In the genomic region with DNA sequence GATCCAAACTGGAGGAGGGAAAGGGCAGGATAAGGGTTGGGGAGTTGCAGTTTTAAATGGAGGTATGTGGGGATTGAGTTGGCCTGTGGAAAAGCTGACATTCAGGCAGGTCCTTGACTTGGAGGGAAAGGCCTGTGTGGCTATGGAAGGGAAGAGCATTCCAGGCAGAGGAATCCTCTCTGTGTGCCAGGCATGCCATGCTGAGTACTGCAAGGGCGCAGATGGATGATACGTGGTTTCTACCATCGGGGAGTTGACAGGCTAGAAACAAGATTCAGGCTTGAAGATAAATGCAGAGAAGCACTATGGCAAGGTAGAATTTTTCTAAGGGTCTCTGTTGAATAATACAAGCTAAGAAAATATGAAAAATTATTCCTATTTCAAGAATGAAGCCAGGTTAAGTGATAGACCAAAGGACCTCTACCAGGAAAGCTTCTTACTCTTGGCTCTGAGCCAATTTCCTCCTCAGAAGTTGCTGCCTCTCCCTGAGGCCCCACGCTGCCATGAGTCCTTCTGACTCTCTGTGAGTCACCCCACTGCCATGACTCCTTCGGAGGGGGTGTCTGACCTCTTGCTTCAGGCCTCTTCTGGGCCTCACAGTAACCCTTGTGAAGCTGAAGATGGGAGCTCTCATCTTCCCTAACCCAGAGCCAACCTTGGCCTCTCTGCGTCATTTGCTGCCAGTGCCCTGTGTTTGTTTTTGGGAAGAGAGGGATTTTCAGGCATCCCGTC, we compare ENCODE assay signal across 10 cellular contexts.
A peak's percentile ranks its signal among the peaks of the same experiment; 100 is the strongest.
DNase-seq lines count a peak whose midpoint lies in the region; ATAC-seq and TF ChIP-seq lines count a peak whose summit lies in the region.
"Had no signal": no experiment of that assay in that cellular context is flagged by ENCODE, and none has a peak within 500 bp of the region (broad histone marks: within the 10 kb centered on the region; RNA-seq: fewer than 3 reads in every experiment).

No MANE protein-coding gene starts in this region.

- no peak overlapping the region for H3K4me3 Mint-ChIP-seq in activated T-helper 17 cell treated with anti-CD3 and anti-CD28 coated beads, Interleukin-2, amount 50 U/mL, for 72 hours
- no peak overlapping the region for H3K4me3 Mint-ChIP-seq in activated CD8-positive, alpha-beta T cell treated with anti-CD3 and anti-CD28 coated beads, Interleukin-2, amount 10 ng/mL, durations not matched to agents 7 days and 5 days

- TF ChIP-seq POLR2A in esophagus muscularis mucosa (IDR thresholded peaks at IDR 0.05; ENCODE audit: low read depth), result no peak
- no peak for TF ChIP-seq POLR2A in vagina (IDR thresholded peaks at IDR 0.05)

- no peak for TF ChIP-seq CTCF in AG10803 (conservative IDR thresholded peaks at IDR 0.05; ENCODE audit: low read length)
- no peak for TF ChIP-seq CTCF in HEK293 (tag by site-specific recombination; IDR thresholded peaks at IDR 0.05)
- no peak for TF ChIP-seq CTCF in esophagus muscularis mucosa (IDR thresholded peaks at IDR 0.05)
- no peak for TF ChIP-seq CTCF in tibial artery (IDR thresholded peaks at IDR 0.05)
- TF ChIP-seq CTCF in vagina (IDR thresholded peaks at IDR 0.05), result no peak

- H3K36me3 Mint-ChIP-seq in activated T-helper 17 cell treated with anti-CD3 and anti-CD28 coated beads, Interleukin-2, amount 50 U/mL, for 72 hours (ENCODE audit: low read depth), result peaks cover 32% of the 10 kb centered on the region
- H3K36me3 Mint-ChIP-seq in activated CD8-positive, alpha-beta T cell treated with anti-CD3 and anti-CD28 coated beads, Interleukin-2, amount 10 ng/mL, durations not matched to agents 7 days and 5 days (ENCODE audit: low read depth), result peaks cover 8% of the 10 kb centered on the region

- TF ChIP-seq EP300 in esophagus muscularis mucosa (IDR thresholded peaks at IDR 0.05), result no peak

- no peaks in the 10 kb centered on the region for H3K9me3 Mint-ChIP-seq in activated T-helper 17 cell treated with anti-CD3 and anti-CD28 coated beads, Interleukin-2, amount 50 U/mL, for 72 hours
- H3K9me3 Mint-ChIP-seq in activated CD8-positive, alpha-beta T cell treated with anti-CD3 and anti-CD28 coated beads, Interleukin-2, amount 10 ng/mL, durations not matched to agents 7 days and 5 days (ENCODE audit: insufficient read depth), result no peaks in the 10 kb centered on the region

- POLR2A ChIA-PET in HEK293 (lab: Yijun Ruan, JAX), result interaction anchor here (0.6 kb wide), 1 partner anchor 11 kb away, joined by 6 read pairs; no protein-coding TSS in a partner anchor
- POLR2A ChIA-PET in activated CD8-positive, alpha-beta T cell treated with anti-CD3 and anti-CD28 coated beads, Interleukin-2, amount 10 ng/mL, durations not matched to agents 7 days and 5 days (lab: Charles Lee), result no interaction called here

- H3K36me3 ChIP-seq in HEK293 (ENCODE audit: control insufficient read depth in 2 of 2, insufficient read depth in 1 of 2, low read length in 2 of 2) (no peaks in the 10 kb centered on the region), esophagus muscularis mucosa (peaks cover 0 to 21% (median 4%) of the 10 kb centered on the region in 4 donors), tibial artery (no peaks in the 10 kb centered on the region), vagina (no peaks in the 10 kb centered on the region)

- H3K27ac ChIP-seq in HEK293 (ENCODE audit: extremely low read depth, low read depth, low read length), result no peak overlapping the region
- H3K27ac ChIP-seq in esophagus muscularis mucosa (replicated peaks in 1 of 4), result no peak overlapping the region
- no peak overlapping the region for H3K27ac ChIP-seq in tibial artery
- no peak overlapping the region for H3K27ac ChIP-seq in vagina

- peaks cover 5% of the 10 kb centered on the region for H3K4me1 ChIP-seq in HEK293 (ENCODE audit: control insufficient read depth, insufficient read depth, low read length)
- no peaks in the 10 kb centered on the region for H3K4me1 ChIP-seq in esophagus muscularis mucosa
- no peaks in the 10 kb centered on the region for H3K4me1 ChIP-seq in tibial artery
- H3K4me1 ChIP-seq in vagina, result peaks cover 8% of the 10 kb centered on the region

- H3K9me3 ChIP-seq in HEK293 (ENCODE audit: control insufficient read depth, insufficient read depth, low read depth, low read length), result no peaks in the 10 kb centered on the region
- no peaks in the 10 kb centered on the region for H3K9me3 ChIP-seq in esophagus muscularis mucosa
- H3K9me3 ChIP-seq in tibial artery, result no peaks in the 10 kb centered on the region
- no peaks in the 10 kb centered on the region for H3K9me3 ChIP-seq in vagina

- peak; percentile 82 for DNase-seq in AG10803 (ENCODE audit: low read depth)
- DNase-seq in hepatic stellate cell (ENCODE audit: low spot score), result peak; percentile 62
- no peak for DNase-seq in esophagus muscularis mucosa (ENCODE audit: extremely low spot score)
- DNase-seq in tibial artery, result no peak
- DNase-seq in activated CD8-positive, alpha-beta T cell treated with anti-CD3 and anti-CD28 coated beads, Interleukin-2, amount 10 ng/mL, durations not matched to agents 7 days and 5 days, result no peak
- no peak for DNase-seq in vagina (ENCODE audit: extremely low spot score in 2 of 2)
- DNase-seq: activated CD4-positive, alpha-beta T cell treated with anti-CD3 and anti-CD28 coated beads, Interleukin-2, amount 50 U/mL, for 1 hour had no signal

- CTCF ChIA-PET in HEK293 (lab: Yijun Ruan, JAX), result interaction anchor here (0.9 to 1.0 kb wide), 2 partner anchors 17 to 40 kb away, joined by 3 read pairs; no protein-coding TSS in a partner anchor
- CTCF ChIA-PET in activated CD8-positive, alpha-beta T cell treated with anti-CD3 and anti-CD28 coated beads, Interleukin-2, amount 10 ng/mL, durations not matched to agents 7 days and 5 days (lab: Charles Lee), result interaction anchor here (0.6 to 1.8 kb wide), 3 partner anchors 10 to 23 kb away, joined by 3 to 5 read pairs (median 3); no protein-coding TSS in a partner anchor

- H3K27ac Mint-ChIP-seq in activated T-helper 17 cell treated with anti-CD3 and anti-CD28 coated beads, Interleukin-2, amount 50 U/mL, for 72 hours, result peak overlapping the region; percentile 10
- H3K27ac Mint-ChIP-seq in activated CD8-positive, alpha-beta T cell treated with anti-CD3 and anti-CD28 coated beads, Interleukin-2, amount 10 ng/mL, durations not matched to agents 7 days and 5 days, result no peak overlapping the region

- H3K27me3 ChIP-seq in esophagus muscularis mucosa (no peaks in the 10 kb centered on the region), tibial artery (no peaks in the 10 kb centered on the region), vagina (no peaks in the 10 kb centered on the region)

- 70% methylated on average over 6 of the region's 7 CpGs for WGBS in esophagus muscularis mucosa

- H3K4me1 Mint-ChIP-seq in activated T-helper 17 cell treated with anti-CD3 and anti-CD28 coated beads, Interleukin-2, amount 50 U/mL, for 72 hours, result peaks cover 4% of the 10 kb centered on the region
- H3K4me1 Mint-ChIP-seq in activated CD8-positive, alpha-beta T cell treated with anti-CD3 and anti-CD28 coated beads, Interleukin-2, amount 10 ng/mL, durations not matched to agents 7 days and 5 days (ENCODE audit: low read depth), result no peaks in the 10 kb centered on the region

- no peaks in the 10 kb centered on the region for H3K27me3 Mint-ChIP-seq in activated T-helper 17 cell treated with anti-CD3 and anti-CD28 coated beads, Interleukin-2, amount 50 U/mL, for 72 hours
- no peaks in the 10 kb centered on the region for H3K27me3 Mint-ChIP-seq in activated CD8-positive, alpha-beta T cell treated with anti-CD3 and anti-CD28 coated beads, Interleukin-2, amount 10 ng/mL, durations not matched to agents 7 days and 5 days (ENCODE audit: low read depth)

- no peak overlapping the region for H3K4me3 ChIP-seq in AG10803 (ENCODE audit: low read length)
- H3K4me3 ChIP-seq in HEK293 (ENCODE audit: low read depth, low read length), result no peak overlapping the region
- H3K4me3 ChIP-seq in esophagus muscularis mucosa, result no peak overlapping the region
- H3K4me3 ChIP-seq in tibial artery, result no peak overlapping the region
- no peak overlapping the region for H3K4me3 ChIP-seq in vagina
- H3K4me3 ChIP-seq: GM12878 had no signal

- intact Hi-C loops in esophagus muscularis mucosa (cut with DNase I), result no loop called here
- intact Hi-C loops in tibial artery (cut with DNase I; ENCODE audit: low total_unique reads), result no loop called here
- intact Hi-C loops in vagina (cut with DNase I), result no loop called here

- no peak for ATAC-seq in activated T-helper 17 cell treated with anti-CD3 and anti-CD28 coated beads, Interleukin-2, amount 50 U/mL, for 72 hours (replicated peaks)
- ATAC-seq in activated CD8-positive, alpha-beta T cell treated with anti-CD3 and anti-CD28 coated beads, Interleukin-2, amount 10 ng/mL, durations not matched to agents 7 days and 5 days, result no peak
- ATAC-seq: GM12878 had no signal

TF ChIP-seq in HEK293, 187 proteins besides CTCF, POLR2A, EP300 and RAD21 (continues in another document):
- TF ChIP-seq ZBTB6 (tag by site-specific recombination; IDR thresholded peaks at IDR 0.05), result no peak
- TF ChIP-seq GLIS1 (tag by site-specific recombination; IDR thresholded peaks at IDR 0.05), result peak; percentile 91
- TF ChIP-seq, protein P1, sequence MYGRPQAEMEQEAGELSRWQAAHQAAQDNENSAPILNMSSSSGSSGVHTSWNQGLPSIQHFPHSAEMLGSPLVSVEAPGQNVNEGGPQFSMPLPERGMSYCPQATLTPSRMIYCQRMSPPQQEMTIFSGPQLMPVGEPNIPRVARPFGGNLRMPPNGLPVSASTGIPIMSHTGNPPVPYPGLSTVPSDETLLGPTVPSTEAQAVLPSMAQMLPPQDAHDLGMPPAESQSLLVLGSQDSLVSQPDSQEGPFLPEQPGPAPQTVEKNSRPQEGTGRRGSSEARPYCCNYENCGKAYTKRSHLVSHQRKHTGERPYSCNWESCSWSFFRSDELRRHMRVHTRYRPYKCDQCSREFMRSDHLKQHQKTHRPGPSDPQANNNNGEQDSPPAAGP (tag by site-specific recombination; IDR thresholded peaks at IDR 0.05), result 0 out of 2 replicates have a peak, but pooled peaks have one; percentile 27

Comparison
In these comparisons a context has a peak if more than half of its experiments do, and no peak if none do; other contexts are left out.
1. DNase-seq: peak in AG10803 (single experiment) and hepatic stellate cell (single experiment); none in esophagus muscularis mucosa (single experiment), tibial artery (0 of 2), activated CD8-positive, alpha-beta T cell treated with anti-CD3 and anti-CD28 coated beads, Interleukin-2, amount 10 ng/mL, durations not matched to agents 7 days and 5 days (single experiment) and vagina (0 of 2).